ENCODE assay signal across 11 cellular contexts in genomic region chr4:41866799-41867677, GRCh38.
DNase-seq lines count a peak whose midpoint lies in the region; ATAC-seq and TF ChIP-seq lines count a peak whose summit lies in the region.
"Had no signal": no experiment of that assay in that cellular context is flagged by ENCODE, and none has a peak within 500 bp of the region (broad histone marks: within the 10 kb centered on the region; RNA-seq: fewer than 3 reads in every experiment).

No MANE protein-coding gene starts in this region.

- H3K9me3 ChIP-seq in left ventricle myocardium inferior (replicated peaks): no peaks in the 10 kb centered on the region
- peaks cover 0 to 6% (median 0%) of the 10 kb centered on the region in 11 donors for H3K9me3 ChIP-seq in heart right ventricle
- H3K9me3 ChIP-seq in ascending aorta: no peaks in the 10 kb centered on the region
- no peaks in the 10 kb centered on the region for H3K9me3 ChIP-seq in esophagus squamous epithelium

- 4 to 7% methylated on average over 53 to 55 of the region's 55 CpGs for WGBS in heart right ventricle, 2 donors
- 10 to 21% methylated on average over 21 to 23 of the region's 55 CpGs for WGBS in esophagus squamous epithelium, 2 donors

- peak overlapping the region; percentile 18 for H3K4me3 ChIP-seq in left ventricle myocardium inferior
- peak overlapping the region in 1 of 10 donors; percentile 11 for H3K4me3 ChIP-seq in heart right ventricle
- H3K4me3 ChIP-seq in ascending aorta: peak overlapping the region; percentile 2 to 24
- H3K4me3 ChIP-seq in esophagus squamous epithelium: peak overlapping the region in 1 of 4 donors; percentile 9
- H3K4me3 ChIP-seq: BLaER1 had no signal

- H3K27ac Mint-ChIP-seq in stimulated activated effector memory CD8-positive, alpha-beta T cell treated with anti-CD3 and anti-CD28 coated beads, Interleukin-12 subunit alpha, Interleukin-12 subunit beta, amount 100 ng/mL, for 72 hours: no peak overlapping the region

- H3K27me3 ChIP-seq in left ventricle myocardium inferior (ENCODE audit: low read depth) (peaks cover 98% of the 10 kb centered on the region), heart right ventricle (peaks cover 23 to 96% (median 94%) of the 10 kb centered on the region in 7 donors), ascending aorta (peaks cover 13% of the 10 kb centered on the region), esophagus squamous epithelium (peaks cover 10 to 98% (median 18%) of the 10 kb centered on the region in 4 donors)
- H3K27me3 ChIP-seq: BLaER1 had no signal

- no peak overlapping the region for H3K27ac ChIP-seq in left ventricle myocardium inferior (replicated peaks)
- no peak overlapping the region for H3K27ac ChIP-seq in heart right ventricle
- H3K27ac ChIP-seq in ascending aorta: no peak overlapping the region
- no peak overlapping the region for H3K27ac ChIP-seq in esophagus squamous epithelium
- H3K27ac ChIP-seq: BLaER1 had no signal

- no peak for ATAC-seq in heart right ventricle
- peak; percentile 42 for ATAC-seq in stimulated activated effector memory CD8-positive, alpha-beta T cell treated with anti-CD3 and anti-CD28 coated beads, Interleukin-12 subunit alpha, Interleukin-12 subunit beta, amount 100 ng/mL, for 72 hours
- no peak for ATAC-seq in GM19328 (IDR thresholded peaks at IDR 0.05; ENCODE audit: unreplicated experiment)

- H3K36me3 ChIP-seq in left ventricle myocardium inferior (no peaks in the 10 kb centered on the region), heart right ventricle (no peaks in the 10 kb centered on the region), ascending aorta (no peaks in the 10 kb centered on the region), esophagus squamous epithelium (no peaks in the 10 kb centered on the region)
- H3K36me3 ChIP-seq: BLaER1 had no signal

- H3K9me3 Mint-ChIP-seq in stimulated activated effector memory CD8-positive, alpha-beta T cell treated with anti-CD3 and anti-CD28 coated beads, Interleukin-12 subunit alpha, Interleukin-12 subunit beta, amount 100 ng/mL, for 72 hours: no peaks in the 10 kb centered on the region

- H3K36me3 Mint-ChIP-seq in stimulated activated effector memory CD8-positive, alpha-beta T cell treated with anti-CD3 and anti-CD28 coated beads, Interleukin-12 subunit alpha, Interleukin-12 subunit beta, amount 100 ng/mL, for 72 hours: no peaks in the 10 kb centered on the region

- intact Hi-C loops in left ventricle myocardium inferior (cut with micrococcal nuclease): no loop called here
- intact Hi-C loops in heart right ventricle (cut with DNase I): no loop called here
- intact Hi-C loops in ascending aorta (cut with DNase I): no loop called here
- intact Hi-C loops in esophagus squamous epithelium (cut with DNase I): no loop called here

- peaks cover 23% of the 10 kb centered on the region for H3K4me1 ChIP-seq in left ventricle myocardium inferior
- peaks cover 0 to 17% (median 6%) of the 10 kb centered on the region in 9 donors for H3K4me1 ChIP-seq in heart right ventricle
- H3K4me1 ChIP-seq in ascending aorta: peaks cover 0 to 2% of the 10 kb centered on the region in 2 donors
- peaks cover 0 to 22% (median 10%) of the 10 kb centered on the region in 3 donors for H3K4me1 ChIP-seq in esophagus squamous epithelium

- DNase-seq in left ventricle myocardium inferior (no peak), heart right ventricle (no peak), ascending aorta (ENCODE audit: low spot score in 2 of 2) (no peak), iPS-NIHi7 (ENCODE audit: extremely low spot score) (peak; percentile 37), SKM-1 treated with dmso at 0.1 percent for 144 hours (lab: John Stamatoyannopoulos, UW; ENCODE audit: unreplicated experiment) (no peak), esophagus squamous epithelium (lab: John Stamatoyannopoulos, UW) (no peak)
- no peak for DNase-seq in stimulated activated effector memory CD8-positive, alpha-beta T cell treated with anti-CD3 and anti-CD28 coated beads, Interleukin-12 subunit alpha, Interleukin-12 subunit beta, amount 100 ng/mL, for 72 hours (ENCODE audit: low spot score in 2 of 2)
- DNase-seq: IMR-90, NCI-H1436 treated with DMSO at 0.1 percent for 48 hours had no signal

- TF ChIP-seq POLR2A in esophagus squamous epithelium (IDR thresholded peaks at IDR 0.05): no peak

- TF ChIP-seq CTCF in left ventricle myocardium inferior (IDR thresholded peaks at IDR 0.05; ENCODE audit: borderline replicate concordance) (no peak), heart right ventricle (IDR thresholded peaks at IDR 0.05) (no peak), ascending aorta (IDR thresholded peaks at IDR 0.05) (no peak), esophagus squamous epithelium (IDR thresholded peaks at IDR 0.05) (no peak)

- peak overlapping the region; percentile 24 for H3K4me3 Mint-ChIP-seq in stimulated activated effector memory CD8-positive, alpha-beta T cell treated with anti-CD3 and anti-CD28 coated beads, Interleukin-12 subunit alpha, Interleukin-12 subunit beta, amount 100 ng/mL, for 72 hours

- H3K4me1 Mint-ChIP-seq in stimulated activated effector memory CD8-positive, alpha-beta T cell treated with anti-CD3 and anti-CD28 coated beads, Interleukin-12 subunit alpha, Interleukin-12 subunit beta, amount 100 ng/mL, for 72 hours: peaks cover 12% of the 10 kb centered on the region
